In genomic region chr12:114692558-114693531, GRCh38 we compare ENCODE assay signal across 12 cellular contexts. TPM values are rescaled to one million over a fixed set of nuclear protein-coding genes. Genes with fewer than 3 reads are reported as not detected.
A peak's percentile ranks its signal among the peaks of the same experiment; 100 is the strongest.
DNase-seq lines count a peak whose midpoint lies in the region; ATAC-seq and TF ChIP-seq lines count a peak whose summit lies in the region.
"Had no signal": no experiment of that assay in that cellular context is flagged by ENCODE, and none has a peak within 500 bp of the region (broad histone marks: within the 10 kb centered on the region; RNA-seq: fewer than 3 reads in every experiment).

No MANE protein-coding gene starts in this region.

- no peak overlapping the region for H2AFZ ChIP-seq in mesenchymal stem cell (ENCODE audit: low read depth, low read length)

- H3K4me2 ChIP-seq in mesenchymal stem cell (ENCODE audit: low read length, poor library complexity, severe bottlenecking) = no peak overlapping the region

- no peak for TF ChIP-seq POLR2A in tibial nerve (IDR thresholded peaks at IDR 0.05)

- peak; percentile 68 for DNase-seq in DMS79 (lab: John Stamatoyannopoulos, UW)
- DNase-seq in DMS79 treated with DMSO at 0.1 percent for 48 hours (lab: John Stamatoyannopoulos, UW) = no peak
- DNase-seq in endothelial cell (ENCODE audit: low spot score) = no peak
- DNase-seq in mesenchymal stem cell = peak; percentile 57
- no peak for DNase-seq in tibial nerve (ENCODE audit: low spot score in 2 of 2)
- no peak for DNase-seq in GF-D8 (lab: John Stamatoyannopoulos, UW)
- DNase-seq: 8988T; activated T-cell treated with anti-CD3 and anti-CD28 coated beads, Interleukin-2, amount 50 U/mL, for 72 hours; foreskin melanocyte; NCI-H1092 had no signal

- TF ChIP-seq CTCF in endothelial cell (IDR thresholded peaks at IDR 0.05; ENCODE audit: unreplicated experiment) (no peak), tibial nerve (IDR thresholded peaks at IDR 0.05) (no peak)

- peaks cover 29% of the 10 kb centered on the region for H3K4me1 Mint-ChIP-seq in endothelial cell (ENCODE audit: unreplicated experiment)

- H3K79me1 ChIP-seq in mesenchymal stem cell (replicated peaks; ENCODE audit: low read length, poor library complexity, severe bottlenecking) = no peaks in the 10 kb centered on the region

- no peaks in the 10 kb centered on the region for H3K36me3 Mint-ChIP-seq in endothelial cell (ENCODE audit: low read depth, unreplicated experiment)

- no peak overlapping the region for H3K27ac Mint-ChIP-seq in endothelial cell (ENCODE audit: unreplicated experiment)
- H3K27ac Mint-ChIP-seq: activated T-cell treated with anti-CD3 and anti-CD28 coated beads, Interleukin-2, amount 50 U/mL, for 72 hours had no signal

- no peak overlapping the region for H2AK5ac ChIP-seq in mesenchymal stem cell (ENCODE audit: low read length, severe bottlenecking)

- no peak overlapping the region for H3K4ac ChIP-seq in mesenchymal stem cell (ENCODE audit: low read depth in 1 of 2, low read length in 2 of 2)

- H3K9me3 ChIP-seq in mesenchymal stem cell (ENCODE audit: control insufficient read depth, low read length) = no peaks in the 10 kb centered on the region
- H3K9me3 ChIP-seq in tibial nerve = no peaks in the 10 kb centered on the region

- peak overlapping the region; percentile 76 for H3K4me3 Mint-ChIP-seq in endothelial cell (ENCODE audit: unreplicated experiment)
- H3K4me3 Mint-ChIP-seq: activated T-cell treated with anti-CD3 and anti-CD28 coated beads, Interleukin-2, amount 50 U/mL, for 72 hours had no signal

- peak overlapping the region; percentile 84 for H3K9ac ChIP-seq in mesenchymal stem cell (ENCODE audit: low read length)

- H3K18ac ChIP-seq in mesenchymal stem cell (ENCODE audit: low read depth in 1 of 2, low read length in 2 of 2) = peak overlapping the region in 1 of 2 experiments; percentile 28

- H3K27me3 ChIP-seq in mesenchymal stem cell (ENCODE audit: control insufficient read depth in 1 of 2, insufficient read depth in 1 of 2, low read length in 2 of 2) (peaks cover 39 to 98% of the 10 kb centered on the region in 2 experiments), tibial nerve (peaks cover 2 to 97% of the 10 kb centered on the region in 2 donors)

- peak overlapping the region in 1 of 2 experiments; percentile 70 for H3K14ac ChIP-seq in mesenchymal stem cell (ENCODE audit: low read length in 2 of 2)

- H3K36me3 ChIP-seq in mesenchymal stem cell (ENCODE audit: control insufficient read depth in 1 of 2, insufficient read depth in 2 of 2, low read depth in 1 of 2, low read length in 2 of 2) (no peaks in the 10 kb centered on the region), tibial nerve (no peaks in the 10 kb centered on the region)

- H3K23ac ChIP-seq in mesenchymal stem cell (ENCODE audit: low read length in 2 of 2) = no peak overlapping the region

- H2BK12ac ChIP-seq in mesenchymal stem cell (ENCODE audit: low read length in 2 of 2) = peak overlapping the region in 1 of 2 experiments; percentile 63

- WGBS in mesenchymal stem cell = 1% methylated on average over 24 of the region's 36 CpGs
- 6 to 8% methylated on average over 34 to 36 of the region's 36 CpGs for WGBS in tibial nerve, 2 donors

- H3K9me3 Mint-ChIP-seq in endothelial cell (ENCODE audit: unreplicated experiment) = no peaks in the 10 kb centered on the region
- H3K9me3 Mint-ChIP-seq: activated T-cell treated with anti-CD3 and anti-CD28 coated beads, Interleukin-2, amount 50 U/mL, for 72 hours had no signal

- H2BK15ac ChIP-seq in mesenchymal stem cell (ENCODE audit: low read depth, poor library complexity, severe bottlenecking) = peak overlapping the region; percentile 67

- no peak overlapping the region for H4K8ac ChIP-seq in mesenchymal stem cell (ENCODE audit: low read length)

- ATAC-seq in HG02885 (IDR thresholded peaks at IDR 0.05; ENCODE audit: poor library complexity, unreplicated experiment) = no peak
- no peak for ATAC-seq in GM21447 (IDR thresholded peaks at IDR 0.05; ENCODE audit: unreplicated experiment)
- ATAC-seq: activated T-cell treated with anti-CD3 and anti-CD28 coated beads, Interleukin-2, amount 50 U/mL, for 72 hours had no signal

- H3K27ac ChIP-seq in mesenchymal stem cell (ENCODE audit: low read length, poor library complexity, severe bottlenecking) (no peak overlapping the region), tibial nerve (no peak overlapping the region)

- H2BK5ac ChIP-seq in mesenchymal stem cell (ENCODE audit: low read depth, low read length, poor library complexity, severe bottlenecking) = no peak overlapping the region

- H4K91ac ChIP-seq in mesenchymal stem cell (ENCODE audit: low read length) = no peak overlapping the region

- peak overlapping the region; percentile 58 for H2BK120ac ChIP-seq in mesenchymal stem cell (ENCODE audit: low read depth, low read length)

- H3K4me3 ChIP-seq in mesenchymal stem cell (ENCODE audit: insufficient read depth in 1 of 2, low read depth in 1 of 2, low read length in 2 of 2) (peak overlapping the region in 1 of 2 experiments; percentile 91), tibial nerve (peak overlapping the region; percentile 18 to 48 (median 24))

- H3K4me1 ChIP-seq in mesenchymal stem cell (ENCODE audit: control insufficient read depth, insufficient read depth, low read depth, low read length) (peaks cover 5% of the 10 kb centered on the region), tibial nerve (peaks cover 0 to 27% (median 1%) of the 10 kb centered on the region in 4 donors)

- H3K27me3 Mint-ChIP-seq in endothelial cell (ENCODE audit: unreplicated experiment) = peaks cover 43% of the 10 kb centered on the region

- TF ChIP-seq EP300 in tibial nerve (IDR thresholded peaks at IDR 0.05) = no peak

RNA-seq across cellular contexts. Expression of gene TBX3, which starts 8.9 kb away (rescaled TPM):
- total RNA-seq in endothelial cell (ENCODE audit: unreplicated experiment) (0.41 TPM), tibial nerve (10 to 100 TPM; 11.1 to 13.5 (median 12.3) TPM)
- 59.8 TPM for polyA plus RNA-seq in mesenchymal stem cell (2013, experiment 1 of 2)
- 57.6 TPM for polyA plus RNA-seq in mesenchymal stem cell (2013, experiment 2 of 2)

Comparison
In these comparisons a context has a peak if more than half of its experiments do, and no peak if none do; other contexts are left out.
1. DNase-seq: peak in DMS79 (single experiment) and mesenchymal stem cell (single experiment); none in DMS79 treated with DMSO at 0.1 percent for 48 hours (single experiment), endothelial cell (single experiment), tibial nerve (0 of 2) and GF-D8 (single experiment).